Comparison of ENCODE assay signal across 8 cellular contexts in the genomic region with DNA sequence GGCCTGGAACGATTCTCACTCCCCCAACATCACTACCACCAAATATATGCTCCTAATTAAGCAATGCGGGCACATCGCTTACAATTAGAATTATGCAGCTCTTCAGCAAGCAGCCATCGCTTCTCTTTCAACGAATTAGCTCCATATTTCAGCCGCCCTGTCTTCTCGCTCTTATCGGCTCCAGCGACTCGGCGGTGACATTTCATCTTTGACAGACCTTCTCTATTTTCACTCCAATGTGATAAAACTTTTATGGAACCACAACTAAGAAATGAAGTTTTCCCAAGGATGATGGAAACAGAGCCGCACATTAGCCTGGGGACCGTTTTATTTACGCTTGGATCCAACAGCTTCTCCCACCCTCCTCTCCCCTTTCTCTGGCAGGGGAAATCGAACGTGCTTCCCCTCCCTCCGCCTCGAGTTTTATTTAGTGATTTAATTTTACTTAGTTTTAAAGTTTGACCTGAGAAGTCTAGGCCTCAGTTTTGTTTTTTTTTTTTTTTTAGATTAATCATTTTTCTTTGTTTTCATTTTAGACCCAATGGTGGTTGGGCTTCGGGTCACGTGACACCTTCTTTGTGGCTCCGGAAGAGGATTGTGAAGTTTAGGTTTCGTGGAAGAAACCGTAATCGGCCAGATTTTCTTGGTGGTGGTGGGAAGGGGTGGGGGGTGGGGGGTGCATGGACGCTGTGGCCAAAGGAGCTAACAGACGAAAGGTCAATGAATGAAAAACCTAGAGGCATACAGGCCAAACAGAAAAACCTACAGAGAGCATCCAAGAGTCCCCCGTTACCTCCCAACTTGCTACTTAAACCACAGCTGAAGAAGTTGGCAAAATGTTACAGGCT. TPM values are rescaled to one million over a fixed set of nuclear protein-coding genes. Genes with fewer than 3 reads are reported as not detected.
A peak's percentile ranks its signal among the peaks of the same experiment; 100 is the strongest.
DNase-seq lines count a peak whose midpoint lies in the region; TF ChIP-seq lines count a peak whose summit lies in the region.

No MANE protein-coding gene starts in this region.

- H3K4me3 ChIP-seq in endodermal cell (ENCODE audit: low read length): peak overlapping the region; percentile 47
- H3K4me3 ChIP-seq in ovary: peak overlapping the region; percentile 17
- H3K4me3 ChIP-seq in MM.1S (ENCODE audit: low read length): no peak overlapping the region

- no peaks in the 10 kb centered on the region for H3K36me3 Mint-ChIP-seq in endodermal cell (ENCODE audit: low read depth)

- peaks cover 21% of the 10 kb centered on the region for H3K4me1 Mint-ChIP-seq in endodermal cell

- WGBS in endodermal cell (ENCODE audit: insufficient coverage in 1 of 2, insufficient read length in 1 of 2), 2 experiments: 35 to 52% methylated on average over 12 to 24 of the region's 27 CpGs
- 26 to 34% (median 28%) methylated on average over 27 of the region's 27 CpGs for WGBS in ovary, 3 donors

- H3K27ac Mint-ChIP-seq in endodermal cell: no peak overlapping the region

- TF ChIP-seq CTCF in endodermal cell (conservative IDR thresholded peaks at IDR 0.05) (no peak), ovary (IDR thresholded peaks at IDR 0.05) (no peak), MM.1S (IDR thresholded peaks at IDR 0.05; ENCODE audit: low read length) (no peak)

- no peak for TF ChIP-seq POLR2A in ovary (IDR thresholded peaks at IDR 0.05)

- H3F3A ChIP-seq in MM.1S (ENCODE audit: insufficient read depth, low read length): no peaks in the 10 kb centered on the region

- no peak for TF ChIP-seq EP300 in ovary (IDR thresholded peaks at IDR 0.05)

- no peak overlapping the region for H3K4me2 ChIP-seq in MM.1S (ENCODE audit: low read depth, low read length)

- no peak overlapping the region for H3K4me3 Mint-ChIP-seq in endodermal cell

- in situ Hi-C loops in G401 (cut with HindIII; ENCODE audit: low sequenced_read_pairs): no loop called here

- H3K4me1 ChIP-seq in endodermal cell (ENCODE audit: control insufficient read depth, insufficient read depth, low read length): peaks cover 14% of the 10 kb centered on the region
- no peaks in the 10 kb centered on the region for H3K4me1 ChIP-seq in ovary (ENCODE audit: insufficient read depth)
- peaks cover 1% of the 10 kb centered on the region; the same call in 1 of the 2 replicates for H3K4me1 ChIP-seq in MM.1S (ENCODE audit: low read length)

- H3K36me3 ChIP-seq in endodermal cell (ENCODE audit: control insufficient read depth, insufficient read depth, low read length) (no peaks in the 10 kb centered on the region), ovary (no peaks in the 10 kb centered on the region), MM.1S (replicated peaks; ENCODE audit: insufficient read depth, low read length) (no peaks in the 10 kb centered on the region)

- H3K9me3 ChIP-seq in endodermal cell (ENCODE audit: control insufficient read depth, low read length): no peaks in the 10 kb centered on the region
- H3K9me3 ChIP-seq in ovary: peaks cover 0 to 4% of the 10 kb centered on the region in 2 donors
- H3K9me3 ChIP-seq in MM.1S (replicated peaks; ENCODE audit: insufficient read depth, low read length): no peaks in the 10 kb centered on the region

- H3K9me2 ChIP-seq in MM.1S (replicated peaks; ENCODE audit: insufficient read depth, low read length): no peaks in the 10 kb centered on the region

- peaks cover 98% of the 10 kb centered on the region for H3K27me3 Mint-ChIP-seq in endodermal cell (ENCODE audit: insufficient read depth)

- DNase-seq in ELF-1 (ENCODE audit: low read depth, low spot score) (peak; percentile 52), T-helper 9 cell (peak; percentile 38), endodermal cell (no peak), ovary (no peak), MM.1S (no peak), G401 (ENCODE audit: low spot score) (no peak), NCI-H82 treated with DMSO at 0.1 percent for 48 hours (lab: John Stamatoyannopoulos, UW; ENCODE audit: unreplicated experiment) (no peak)
- no peak for DNase-seq in activated CD8-positive, alpha-beta memory T cell treated with anti-CD3 and anti-CD28 coated beads for 24 hours

- H4K20me1 ChIP-seq in MM.1S (ENCODE audit: insufficient read depth, low read length): no peaks in the 10 kb centered on the region

- intact Hi-C loops in ovary (cut with DNase I): loop anchor here in 1 of 4 donors (5.0 kb wide), 1 partner anchor 1604 kb away; a partner anchor contains a TSS

- H3K27ac ChIP-seq in endodermal cell (ENCODE audit: low read depth, low read length): peak overlapping the region; percentile 95
- H3K27ac ChIP-seq in ovary: no peak overlapping the region
- no peak overlapping the region for H3K27ac ChIP-seq in MM.1S (ENCODE audit: low read length)

- no peak overlapping the region for H2AFZ ChIP-seq in MM.1S (ENCODE audit: low read length)

- H3K27me3 ChIP-seq in endodermal cell (ENCODE audit: control insufficient read depth, insufficient read depth, low read length, poor library complexity, severe bottlenecking): peaks cover 99% of the 10 kb centered on the region
- H3K27me3 ChIP-seq in ovary: no peaks in the 10 kb centered on the region
- peaks cover 2% of the 10 kb centered on the region for H3K27me3 ChIP-seq in MM.1S (replicated peaks; ENCODE audit: insufficient read depth, low read length)

- no peak overlapping the region for H3K9ac ChIP-seq in endodermal cell (ENCODE audit: extremely low read depth, low read length, poor library complexity, severe bottlenecking)
- H3K9ac ChIP-seq in MM.1S (ENCODE audit: low read length): no peak overlapping the region

- no peaks in the 10 kb centered on the region for H3K79me2 ChIP-seq in MM.1S (ENCODE audit: low read length)

- H3K9me3 Mint-ChIP-seq in endodermal cell: no peaks in the 10 kb centered on the region

RNA-seq across cellular contexts. Expression of a gene that starts 3.2 kb away (rescaled TPM):
- under 1 TPM in 1 of 2 donors, not detected in 1; 0.22 TPM for total RNA-seq in endodermal cell
- 121 TPM for polyA plus RNA-seq in endodermal cell (2013, experiment 1 of 2)
- polyA plus RNA-seq in endodermal cell (2013, experiment 2 of 2): 124 TPM
- total RNA-seq in ovary: 10 to 100 TPM in 1 of 7 donors, 1 to 10 TPM in 6; 1.5 to 24.5 (median 7.0) TPM
- polyA plus RNA-seq in ovary: 1 to 10 TPM; 1.2 to 9.1 TPM
- 8.9 and 19.7 TPM in 2 replicates for total RNA-seq in G401 (2014; rRNA removed; shearing (Covaris generic))

RNA-seq across cellular contexts. Expression of a gene that starts 17.3 kb away (rescaled TPM):
- total RNA-seq in endodermal cell (not detected), ovary (not detected)
- 27.1 TPM for polyA plus RNA-seq in endodermal cell (2013, experiment 1 of 2)
- polyA plus RNA-seq in endodermal cell (2013, experiment 2 of 2): 28.3 TPM
- not detected for polyA plus RNA-seq in ovary
- total RNA-seq in G401 (2014; rRNA removed; shearing (Covaris generic)): not detected in 2 replicates

RNA-seq across cellular contexts. Expression of a gene that starts 30.1 kb away (rescaled TPM):
- not detected for total RNA-seq in endodermal cell
- 3.5 TPM for polyA plus RNA-seq in endodermal cell (2013, experiment 1 of 2)
- polyA plus RNA-seq in endodermal cell (2013, experiment 2 of 2): 3.4 TPM
- 1 to 10 TPM in 3 of 7 donors, under 1 TPM in 4; 0.18 to 3.4 (median 0.87) TPM for total RNA-seq in ovary
- polyA plus RNA-seq in ovary: 1 to 10 TPM in 1 of 2 donors, under 1 TPM in 1; 0.13 to 1.3 TPM
- 0.78 and 2.2 TPM in 2 replicates for total RNA-seq in G401 (2014; rRNA removed; shearing (Covaris generic))

RNA-seq across cellular contexts. Expression of a gene that starts 42.0 kb away (rescaled TPM):
- total RNA-seq in endodermal cell (not detected), ovary (10 to 100 TPM in 2 of 7 donors, 1 to 10 TPM in 3, under 1 TPM in 2; 0.43 to 10.7 (median 2.7) TPM)
- polyA plus RNA-seq in endodermal cell (2013, experiment 1 of 2): 36.0 TPM
- 33.5 TPM for polyA plus RNA-seq in endodermal cell (2013, experiment 2 of 2)
- polyA plus RNA-seq in ovary: 1 to 10 TPM in 1 of 2 donors, under 1 TPM in 1; 0.48 to 4.7 TPM
- 0.74 and 12.0 TPM in 2 replicates for total RNA-seq in G401 (2014; rRNA removed; shearing (Covaris generic))

RNA-seq across cellular contexts. Expression of a gene that starts 45.5 kb away (rescaled TPM):
- not detected for total RNA-seq in endodermal cell
- 5.3 TPM for polyA plus RNA-seq in endodermal cell (2013, experiment 1 of 2)
- 2.5 TPM for polyA plus RNA-seq in endodermal cell (2013, experiment 2 of 2)
- 1 to 10 TPM in 2 of 7 donors, under 1 TPM in 4, not detected in 1; 0.20 to 2.8 (median 0.66) TPM for total RNA-seq in ovary
- polyA plus RNA-seq in ovary: under 1 TPM; 0.04 to 0.53 TPM
- total RNA-seq in G401 (2014; rRNA removed; shearing (Covaris generic)): 1.7 TPM in 1 of 2 replicates, not detected in the other

Comparison
In these comparisons a context has a peak if more than half of its experiments do, and no peak if none do; other contexts are left out.
1. DNase-seq: peak in ELF-1 (single experiment) and T-helper 9 cell (single experiment); none in endodermal cell (single experiment), ovary (0 of 5), MM.1S (single experiment), G401 (single experiment), NCI-H82 treated with DMSO at 0.1 percent for 48 hours (single experiment) and activated CD8-positive, alpha-beta memory T cell treated with anti-CD3 and anti-CD28 coated beads for 24 hours (single experiment).